In genomic region chr11:35232961-35233360, GRCh38 we compare ENCODE assay signal across 20 cellular contexts.
A peak's percentile ranks its signal among the peaks of the same experiment; 100 is the strongest.
DNase-seq lines count a peak whose midpoint lies in the region; ATAC-seq and TF ChIP-seq lines count a peak whose summit lies in the region.
"Had no signal": no experiment of that assay in that cellular context is flagged by ENCODE, and none has a peak within 500 bp of the region (broad histone marks: within the 10 kb centered on the region; RNA-seq: fewer than 3 reads in every experiment).

No MANE protein-coding gene starts in this region.

- no peak for ATAC-seq in naive thymus-derived CD8-positive, alpha-beta T cell
- ATAC-seq in HG03175 (IDR thresholded peaks at IDR 0.05; ENCODE audit: unreplicated experiment): no peak
- ATAC-seq in left ventricle myocardium superior: no peak
- ATAC-seq: heart right ventricle, PC-3 had no signal

- peaks cover 95% of the 10 kb centered on the region for H3K4me1 Mint-ChIP-seq in HFFc6 (ENCODE audit: low read depth)
- H3K4me1 Mint-ChIP-seq in chondrocyte (ENCODE audit: low read depth): peaks cover 28% of the 10 kb centered on the region
- H3K4me1 Mint-ChIP-seq in naive thymus-derived CD8-positive, alpha-beta T cell: peaks cover 34 to 73% (median 61%) of the 10 kb centered on the region in 4 donors

- H3K27ac Mint-ChIP-seq in HFFc6: peak overlapping the region; percentile 66
- H3K27ac Mint-ChIP-seq in chondrocyte (ENCODE audit: unreplicated experiment): peak overlapping the region; percentile 8
- peak overlapping the region in 8 of 10 donors; percentile 29 to 88 (median 73) for H3K27ac Mint-ChIP-seq in naive thymus-derived CD8-positive, alpha-beta T cell
- H3K27ac Mint-ChIP-seq: brain, mesothelial cell of epicardium had no signal

- peaks cover 11% of the 10 kb centered on the region; the same call in 1 of the 2 replicates for H3K9me3 Mint-ChIP-seq in HFFc6
- H3K9me3 Mint-ChIP-seq in chondrocyte (ENCODE audit: low read depth): peaks cover 13% of the 10 kb centered on the region
- H3K9me3 Mint-ChIP-seq in naive thymus-derived CD8-positive, alpha-beta T cell: peaks cover 6 to 42% (median 23%) of the 10 kb centered on the region in 9 donors

- no peak for TF ChIP-seq CTCF in HFFc6 (IDR thresholded peaks at IDR 0.05)
- TF ChIP-seq CTCF in chondrocyte (IDR thresholded peaks at IDR 0.05): no peak

- H3K27me3 Mint-ChIP-seq in HFFc6 (ENCODE audit: insufficient read depth) (peaks cover 37% of the 10 kb centered on the region), chondrocyte (ENCODE audit: low read depth) (no peaks in the 10 kb centered on the region)
- no peaks in the 10 kb centered on the region for H3K27me3 Mint-ChIP-seq in naive thymus-derived CD8-positive, alpha-beta T cell
- H3K27me3 Mint-ChIP-seq: brain had no signal

- H3K4me3 Mint-ChIP-seq in HFFc6 (no peak overlapping the region), chondrocyte (ENCODE audit: unreplicated experiment) (no peak overlapping the region)
- H3K4me3 Mint-ChIP-seq in naive thymus-derived CD8-positive, alpha-beta T cell: peak overlapping the region in 1 of 10 donors; percentile 54
- H3K4me3 Mint-ChIP-seq: brain, mesothelial cell of epicardium had no signal

- intact Hi-C loops in left ventricle myocardium superior (cut with micrococcal nuclease): loop anchor here (10.0 kb wide), 1 partner anchor 238 kb away; no protein-coding TSS in a partner anchor

- peaks cover 60% of the 10 kb centered on the region for H3K36me3 Mint-ChIP-seq in HFFc6 (ENCODE audit: low read depth)
- peaks cover 14% of the 10 kb centered on the region for H3K36me3 Mint-ChIP-seq in chondrocyte (ENCODE audit: low read depth)
- H3K36me3 Mint-ChIP-seq in naive thymus-derived CD8-positive, alpha-beta T cell: peaks cover 50 to 63% (median 52%) of the 10 kb centered on the region in 3 donors

- DNase-seq in EH (ENCODE audit: low read depth) (peak; percentile 25), HFFc6 (no peak), chondrocyte (ENCODE audit: low spot score) (no peak), ecto neural progenitor cell (ENCODE audit: low spot score) (no peak), DMS79 (lab: John Stamatoyannopoulos, UW) (no peak), left ventricle myocardium superior (no peak)
- DNase-seq in naive thymus-derived CD8-positive, alpha-beta T cell: no peak
- DNase-seq: activated CD8-positive, alpha-beta memory T cell treated with anti-CD3 and anti-CD28 coated beads for 24 hours; activated effector memory CD4-positive, alpha-beta T cell treated with Interleukin-2 at 50 U/mL for 16 hours; AML-193; esophagus squamous epithelium; heart right ventricle; NCI-H1048; NCI-H69; nucleus accumbens; PC-3; stimulated activated CD4-positive, alpha-beta T cell treated with anti-CD3 and anti-CD28 coated beads, Interleukin-2, amount 100 ng/mL, for 48 hours had no signal

- POLR2A ChIA-PET in naive thymus-derived CD8-positive, alpha-beta T cell (lab: Charles Lee): interaction anchor here (0.7 to 5.9 kb wide), 3 partner anchors 12 to 153 kb away, joined by 3 to 46 read pairs (median 5); no protein-coding TSS in a partner anchor

Comparison
In these comparisons a context has a peak if more than half of its experiments do, and no peak if none do; other contexts are left out.
1. H3K27ac Mint-ChIP-seq: peak in every context shown above with its lines; median percentile 73 in naive thymus-derived CD8-positive, alpha-beta T cell; 66 in HFFc6; 8 in chondrocyte.